Comparison of ENCODE assay signal across 8 cellular contexts in the genomic region with DNA sequence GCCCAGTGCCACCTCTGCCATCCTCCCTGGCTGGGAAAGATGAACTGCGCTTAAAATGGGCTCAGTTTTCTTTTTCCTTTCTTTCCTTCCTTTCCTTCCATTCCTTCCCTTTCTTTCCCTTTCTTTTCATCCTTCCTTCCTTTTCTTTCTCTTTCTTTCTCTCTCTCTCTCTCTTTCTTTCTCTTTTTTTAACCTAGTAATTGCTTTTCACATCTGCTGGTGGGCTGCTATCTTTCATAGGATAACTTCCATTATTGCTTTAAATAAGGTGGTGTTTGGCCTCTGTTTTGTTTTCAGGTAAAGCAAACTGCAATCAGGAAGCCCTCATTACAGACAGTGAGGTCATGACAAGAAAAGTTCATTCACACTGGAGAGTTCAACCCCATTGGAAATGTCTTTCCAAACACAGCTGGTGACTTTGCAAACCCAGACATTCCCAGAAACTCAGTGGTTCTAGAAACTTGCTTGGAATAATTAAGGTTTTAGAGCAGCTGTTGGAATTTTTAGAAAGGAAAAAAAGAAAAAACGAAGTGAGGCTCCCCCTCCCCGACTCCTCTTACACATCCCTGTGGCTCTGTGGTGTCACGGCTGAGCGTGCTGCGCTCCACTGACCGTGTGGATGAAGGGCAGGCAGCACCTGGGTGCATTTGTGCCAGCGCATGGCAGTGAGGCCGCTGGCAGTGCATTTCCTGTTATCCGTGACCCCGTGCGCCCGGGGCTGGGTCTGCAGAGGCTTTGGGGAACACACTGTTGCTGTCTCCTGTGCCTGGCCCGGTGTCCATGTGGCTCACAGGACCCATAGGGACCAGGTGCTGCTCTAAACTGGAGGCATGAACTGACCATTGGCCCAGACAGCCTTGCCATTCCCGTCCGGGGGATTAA.
DNase-seq lines count a peak whose midpoint lies in the region; ATAC-seq, FAIRE-seq and TF ChIP-seq lines count a peak whose summit lies in the region.

No MANE protein-coding gene starts in this region.

- H3K79me2 ChIP-seq in DND-41 (ENCODE audit: insufficient read depth, low read length): peaks cover 54% of the 10 kb centered on the region
- no peaks in the 10 kb centered on the region for H3K79me2 ChIP-seq in H1 (ENCODE audit: control insufficient read depth in 1 of 2, insufficient read depth in 2 of 2, low read length in 2 of 2)

- peak overlapping the region in 1 of 2 experiments; percentile 18; a peak in 1 of 4 replicates for H3K4me3 ChIP-seq in DND-41 (ENCODE audit: low read depth in 1 of 2, low read length in 2 of 2)
- no peak overlapping the region for H3K4me3 ChIP-seq in H1 (ENCODE audit: extremely low read depth in 1 of 4, insufficient read depth in 2 of 4, low read depth in 3 of 4, low read length in 4 of 4)

- no peaks in the 10 kb centered on the region for H3K9me3 Mint-ChIP-seq in osteocyte (ENCODE audit: unreplicated experiment)

- 0 out of 2 replicates have a peak overlapping the region, but pooled peaks have one; percentile 16 for H2AK5ac ChIP-seq in H1 (ENCODE audit: low read depth, low read length)

- no peaks in the 10 kb centered on the region; the same call in 1 of the 2 replicates for H3K79me1 ChIP-seq in H1 (ENCODE audit: low read depth, low read length)

- POLR2A ChIA-PET in H1 (lab: Charles Lee; ENCODE audit: partially characterized antibody): no interaction called here

- WGBS in H1 (ENCODE audit: extremely low coverage in 1 of 2, insufficient coverage in 1 of 2, insufficient read length in 1 of 2, insufficient replicate concordance in 2 of 2, low coverage in 1 of 2, low lambda C conversion rate in 2 of 2, missing lambda C conversion rate in 1 of 2), 2 experiments: 83% methylated on average over 16 of the region's 16 CpGs; no CpG with 5 or more reads in 1 of the 2 experiments

- H3K27me3 ChIP-seq in DND-41 (ENCODE audit: insufficient read depth, low read length, poor library complexity) (no peaks in the 10 kb centered on the region), H1 (replicated peaks in 1 of 4; ENCODE audit: control insufficient read depth in 3 of 4, extremely low read depth in 1 of 4, insufficient read depth in 3 of 4, low read length in 3 of 4) (no peaks in the 10 kb centered on the region)

- H3K23me2 ChIP-seq in H1 (ENCODE audit: low read depth, low read length): peaks cover 2% of the 10 kb centered on the region; the same call in 1 of the 2 replicates

- H2BK15ac ChIP-seq in H1 (ENCODE audit: low read length): 0 out of 2 replicates have a peak overlapping the region, but pooled peaks have one; percentile 4

- no peak overlapping the region for H3K56ac ChIP-seq in H1 (replicated peaks; ENCODE audit: insufficient read length, low read depth, low read length)

- H3K18ac ChIP-seq in H1 (ENCODE audit: extremely low read depth, low read length): 0 out of 2 replicates have a peak overlapping the region, but pooled peaks have one; percentile 3

- no peak for TF ChIP-seq POLR2A in H1 (IDR thresholded peaks at IDR 0.05; ENCODE audit: control extremely low read depth in 1 of 2, low read depth in 2 of 2, low read length in 2 of 2)

- peaks cover 45% of the 10 kb centered on the region for H3K4me1 Mint-ChIP-seq in osteocyte (ENCODE audit: unreplicated experiment)

- no peak overlapping the region; the same call in 1 of the 2 replicates for H2BK5ac ChIP-seq in H1 (ENCODE audit: low read depth, low read length)

- H3K4me1 ChIP-seq in DND-41 (ENCODE audit: insufficient read depth, low read length) (peaks cover 87% of the 10 kb centered on the region), H1 (replicated peaks in 1 of 4; ENCODE audit: control insufficient read depth in 3 of 4, insufficient read depth in 4 of 4, low read length in 3 of 4) (peaks cover 15 to 32% (median 21%) of the 10 kb centered on the region in 4 experiments)

- peak overlapping the region; percentile 99 for H3K27ac ChIP-seq in DND-41 (ENCODE audit: low read length)
- no peak overlapping the region for H3K27ac ChIP-seq in H1 (ENCODE audit: low read depth, low read length)

- H2BK12ac ChIP-seq in H1 (ENCODE audit: low read depth, low read length): no peak overlapping the region

- FAIRE-seq in H1 (lab: Jason Lieb, UNC) (no peak), frontal cortex (lab: Jason Lieb, UNC) (no peak)

- H3K27me3 Mint-ChIP-seq in osteocyte (ENCODE audit: unreplicated experiment): no peaks in the 10 kb centered on the region

- H2BK120ac ChIP-seq in H1 (replicated peaks; ENCODE audit: low read depth, low read length): peak overlapping the region; percentile 77

- no peak overlapping the region for H3K23ac ChIP-seq in H1 (ENCODE audit: insufficient read length)

- peak overlapping the region; percentile 87 for H3K27ac Mint-ChIP-seq in osteocyte (ENCODE audit: unreplicated experiment)

- no peaks in the 10 kb centered on the region for H3K36me3 Mint-ChIP-seq in osteocyte (ENCODE audit: unreplicated experiment)

- H3K9ac ChIP-seq in DND-41 (ENCODE audit: low read depth, low read length) (peak overlapping the region; percentile 73), H1 (replicated peaks in 1 of 4; ENCODE audit: extremely low read depth in 1 of 4, low read depth in 3 of 4, low read length in 3 of 4) (no peak overlapping the region)

- CTCF ChIA-PET in H1 (lab: Charles Lee; ENCODE audit: partially characterized antibody): interaction anchor here (0.6 to 4.3 kb wide), 14 partner anchors 9 to 96 kb away, joined by 3 to 31 read pairs (median 3); no protein-coding TSS in a partner anchor

- no peak overlapping the region for H4K8ac ChIP-seq in H1 (ENCODE audit: extremely low read depth, insufficient read depth, low read length)

- ATAC-seq in DND-41 (ENCODE audit: insufficient read depth, low read depth) (no peak), HG02852 (IDR thresholded peaks at IDR 0.05; ENCODE audit: unreplicated experiment) (no peak)

- no peak overlapping the region for H2AFZ ChIP-seq in DND-41 (ENCODE audit: low read depth, low read length)
- H2AFZ ChIP-seq in H1 (ENCODE audit: low read length): no peak overlapping the region

- H3K4me3 Mint-ChIP-seq in osteocyte (ENCODE audit: unreplicated experiment): no peak overlapping the region

- no peak for TF ChIP-seq EP300 in H1 (IDR thresholded peaks at IDR 0.05; ENCODE audit: borderline replicate concordance in 1 of 2, low read depth in 2 of 2, low read length in 2 of 2)

- no peak for TF ChIP-seq RAD21 in H1 (IDR thresholded peaks at IDR 0.05 in 1 of 2, conservative IDR thresholded peaks at IDR 0.05 in 1 of 2; ENCODE audit: low read depth in 2 of 2, low read length in 2 of 2)

- H4K5ac ChIP-seq in H1 (ENCODE audit: insufficient read length, low read depth, low read length): no peak overlapping the region

- no peak overlapping the region for H3K4ac ChIP-seq in H1 (replicated peaks; ENCODE audit: insufficient read length, low read depth, low read length)

- H4K20me1 ChIP-seq in DND-41 (ENCODE audit: insufficient read depth, low read length): no peaks in the 10 kb centered on the region
- H4K20me1 ChIP-seq in H1 (replicated peaks in 1 of 2; ENCODE audit: control insufficient read depth in 1 of 2, insufficient read depth in 2 of 2, low read length in 2 of 2): no peaks in the 10 kb centered on the region

- no peaks in the 10 kb centered on the region for H3K9me3 ChIP-seq in DND-41 (ENCODE audit: insufficient read depth, low read length, severe bottlenecking)
- no peaks in the 10 kb centered on the region for H3K9me3 ChIP-seq in H1 (ENCODE audit: insufficient read depth in 2 of 2, low read depth in 1 of 2, low read length in 1 of 2)

- H3K4me2 ChIP-seq in DND-41 (ENCODE audit: insufficient read depth, low read length) (peak overlapping the region; percentile 79), H1 (ENCODE audit: insufficient read depth in 1 of 2, low read depth in 2 of 2, low read length in 2 of 2) (peak overlapping the region; percentile 46 to 51; a peak in 3 of 4 replicates)

- TF ChIP-seq CTCF in DND-41 (IDR thresholded peaks at IDR 0.05; ENCODE audit: borderline replicate concordance, extremely low read depth, low read length, poor library complexity, severe bottlenecking) (no peak), H1 (IDR thresholded peaks at IDR 0.05; ENCODE audit: control extremely low read depth in 1 of 3, insufficient read depth in 1 of 3, low read depth in 1 of 3, low read length in 3 of 3) (no peak), osteocyte (IDR thresholded peaks at IDR 0.05) (no peak)

- peak overlapping the region; percentile 47 for H4K91ac ChIP-seq in H1 (replicated peaks; ENCODE audit: insufficient read length, low read length)

- no peak overlapping the region for H2BK20ac ChIP-seq in H1 (ENCODE audit: low read length)

- peak; percentile 62 for DNase-seq in DND-41
- DNase-seq in NCI-H146 (lab: John Stamatoyannopoulos, UW): peak; percentile 62
- no peak for DNase-seq in H1 (ENCODE audit: low read depth in 1 of 2, low spot score in 2 of 2)
- no peak for DNase-seq in osteocyte (ENCODE audit: extremely low spot score, unreplicated experiment)
- no peak for DNase-seq in NCI-H2029 (lab: John Stamatoyannopoulos, UW)
- DNase-seq in dermis blood vessel endothelial cell: no peak
- no peak for DNase-seq in frontal cortex (ENCODE audit: low spot score in 2 of 2)

- H3K14ac ChIP-seq in H1 (ENCODE audit: insufficient read length): no peak overlapping the region

- H3K36me3 ChIP-seq in DND-41 (ENCODE audit: insufficient read depth, low read length): peaks cover 23% of the 10 kb centered on the region; the same call in 1 of the 2 replicates
- no peaks in the 10 kb centered on the region for H3K36me3 ChIP-seq in H1 (ENCODE audit: control insufficient read depth in 2 of 4, insufficient read depth in 4 of 4, low read length in 3 of 4)

TF ChIP-seq in H1, 55 proteins besides CTCF, POLR2A, EP300 and RAD21:
- TF ChIP-seq ASH2L (IDR thresholded peaks at IDR 0.05; ENCODE audit: low read length): no peak
- no peak for TF ChIP-seq FOSL1 (IDR thresholded peaks at IDR 0.05; ENCODE audit: insufficient read depth, low read depth, low read length)
- no peak for TF ChIP-seq HDAC2 (IDR thresholded peaks at IDR 0.05; ENCODE audit: borderline replicate concordance in 1 of 2, low read depth in 2 of 2, low read length in 2 of 2)
- TF ChIP-seq SP1 (IDR thresholded peaks at IDR 0.05; ENCODE audit: low read depth, low read length): no peak
- no peak for TF ChIP-seq POLR2AphosphoS5 (IDR thresholded peaks at IDR 0.05; ENCODE audit: low read depth, low read length)
- TF ChIP-seq CBX5 (IDR thresholded peaks at IDR 0.05; ENCODE audit: low read depth, low read length): no peak

Comparison
In these comparisons a context has a peak if more than half of its experiments do, and no peak if none do; other contexts are left out.
1. DNase-seq: peak in DND-41 (single experiment) and NCI-H146 (single experiment); none in H1 (0 of 2), osteocyte (single experiment), NCI-H2029 (single experiment), dermis blood vessel endothelial cell (single experiment) and frontal cortex (0 of 2).